23 cellular contexts compared by ENCODE assay signal in genomic region chr15:59678171-59678570, GRCh38. TPM values are rescaled to one million over a fixed set of nuclear protein-coding genes. Genes with fewer than 3 reads are reported as not detected.
DNase-seq lines count a peak whose midpoint lies in the region; ATAC-seq and TF ChIP-seq lines count a peak whose summit lies in the region.
"Had no signal": no experiment of that assay in that cellular context is flagged by ENCODE, and none has a peak within 500 bp of the region (broad histone marks: within the 10 kb centered on the region; RNA-seq: fewer than 3 reads in every experiment).

No MANE protein-coding gene starts in this region.

- H3K4me3 Mint-ChIP-seq in activated T-cell treated with anti-CD3 and anti-CD28 coated beads, Interleukin-2, amount 50 U/mL, for 72 hours = no peak overlapping the region
- no peak overlapping the region for H3K4me3 Mint-ChIP-seq in activated T-helper 1 cell treated with anti-CD3 and anti-CD28 coated beads, Interleukin-12 subunit alpha, Interleukin-12 subunit beta, Interleukin-2, Interleukin-4 antibody, amounts not matched to agents 30 ng/mL and 10 ng/mL and 1 ng/mL, durations not matched to agents 14 hours and 24 hours and 36 hours
- no peak overlapping the region for H3K4me3 Mint-ChIP-seq in stimulated activated effector memory CD8-positive, alpha-beta T cell treated with anti-CD3 and anti-CD28 coated beads, Interleukin-12 subunit alpha, Interleukin-12 subunit beta, amount 100 ng/mL, for 72 hours
- H3K4me3 Mint-ChIP-seq: CD4-positive, alpha-beta memory T cell; H9; IgD-negative memory B cell had no signal

- H3K27ac Mint-ChIP-seq in activated T-cell treated with anti-CD3 and anti-CD28 coated beads, Interleukin-2, amount 50 U/mL, for 72 hours = peak overlapping the region; percentile 81
- peak overlapping the region; percentile 93 for H3K27ac Mint-ChIP-seq in activated T-helper 1 cell treated with anti-CD3 and anti-CD28 coated beads, Interleukin-12 subunit alpha, Interleukin-12 subunit beta, Interleukin-2, Interleukin-4 antibody, amounts not matched to agents 30 ng/mL and 10 ng/mL and 1 ng/mL, durations not matched to agents 14 hours and 24 hours and 36 hours
- H3K27ac Mint-ChIP-seq in stimulated activated effector memory CD8-positive, alpha-beta T cell treated with anti-CD3 and anti-CD28 coated beads, Interleukin-12 subunit alpha, Interleukin-12 subunit beta, amount 100 ng/mL, for 72 hours = peak overlapping the region; percentile 60
- H3K27ac Mint-ChIP-seq: IgD-negative memory B cell had no signal

- no peaks in the 10 kb centered on the region for H3K27me3 Mint-ChIP-seq in activated T-cell treated with anti-CD3 and anti-CD28 coated beads, Interleukin-2, amount 50 U/mL, for 72 hours (ENCODE audit: low read depth)
- H3K27me3 Mint-ChIP-seq in activated T-helper 1 cell treated with anti-CD3 and anti-CD28 coated beads, Interleukin-12 subunit alpha, Interleukin-12 subunit beta, Interleukin-2, Interleukin-4 antibody, amounts not matched to agents 30 ng/mL and 10 ng/mL and 1 ng/mL, durations not matched to agents 14 hours and 24 hours and 36 hours (ENCODE audit: insufficient read depth) = no peaks in the 10 kb centered on the region
- H3K27me3 Mint-ChIP-seq: CD4-positive, alpha-beta memory T cell; IgD-negative memory B cell had no signal

- TSS peak; percentile 6 for BruUV-seq in OCI-LY7 (replicated peaks; lab: Mats Ljungman, UMichigan)

- no peak overlapping the region for H3K27ac ChIP-seq in OCI-LY7 (ENCODE audit: low read depth, low read length, poor library complexity, severe bottlenecking)
- H3K27ac ChIP-seq: BLaER1, GM23248 had no signal

- H3K36me3 ChIP-seq in OCI-LY7 (ENCODE audit: insufficient read depth, low read length) = peaks cover 100% of the 10 kb centered on the region

- H3K4me3 ChIP-seq in OCI-LY7 (ENCODE audit: low read depth, low read length, poor library complexity, severe bottlenecking) = no peak overlapping the region
- H3K4me3 ChIP-seq: BLaER1, GM23248 had no signal

- ATAC-seq in activated T-cell treated with anti-CD3 and anti-CD28 coated beads, Interleukin-2, amount 50 U/mL, for 72 hours (replicated peaks in 1 of 2) = no peak
- ATAC-seq in stimulated activated effector memory CD8-positive, alpha-beta T cell treated with anti-CD3 and anti-CD28 coated beads, Interleukin-12 subunit alpha, Interleukin-12 subunit beta, amount 100 ng/mL, for 72 hours = no peak
- ATAC-seq: Right ventricle myocardium inferior had no signal

- H3K4me1 Mint-ChIP-seq in activated T-cell treated with anti-CD3 and anti-CD28 coated beads, Interleukin-2, amount 50 U/mL, for 72 hours (ENCODE audit: low read depth) = peaks cover 11% of the 10 kb centered on the region
- peaks cover 27% of the 10 kb centered on the region for H3K4me1 Mint-ChIP-seq in activated T-helper 1 cell treated with anti-CD3 and anti-CD28 coated beads, Interleukin-12 subunit alpha, Interleukin-12 subunit beta, Interleukin-2, Interleukin-4 antibody, amounts not matched to agents 30 ng/mL and 10 ng/mL and 1 ng/mL, durations not matched to agents 14 hours and 24 hours and 36 hours (ENCODE audit: low read depth)
- H3K4me1 Mint-ChIP-seq in stimulated activated effector memory CD8-positive, alpha-beta T cell treated with anti-CD3 and anti-CD28 coated beads, Interleukin-12 subunit alpha, Interleukin-12 subunit beta, amount 100 ng/mL, for 72 hours = no peaks in the 10 kb centered on the region
- H3K4me1 Mint-ChIP-seq: H9 had no signal

- H3K9me3 Mint-ChIP-seq in activated T-cell treated with anti-CD3 and anti-CD28 coated beads, Interleukin-2, amount 50 U/mL, for 72 hours = no peaks in the 10 kb centered on the region
- no peaks in the 10 kb centered on the region for H3K9me3 Mint-ChIP-seq in activated T-helper 1 cell treated with anti-CD3 and anti-CD28 coated beads, Interleukin-12 subunit alpha, Interleukin-12 subunit beta, Interleukin-2, Interleukin-4 antibody, amounts not matched to agents 30 ng/mL and 10 ng/mL and 1 ng/mL, durations not matched to agents 14 hours and 24 hours and 36 hours
- H3K9me3 Mint-ChIP-seq in stimulated activated effector memory CD8-positive, alpha-beta T cell treated with anti-CD3 and anti-CD28 coated beads, Interleukin-12 subunit alpha, Interleukin-12 subunit beta, amount 100 ng/mL, for 72 hours = no peaks in the 10 kb centered on the region
- H3K9me3 Mint-ChIP-seq: CD4-positive, alpha-beta memory T cell; H9; IgD-negative memory B cell had no signal

- no peak overlapping the region for H2AFZ ChIP-seq in OCI-LY7 (ENCODE audit: low read length)
- H2AFZ ChIP-seq: GM23248 had no signal

- peaks cover 55% of the 10 kb centered on the region for H3K79me2 ChIP-seq in OCI-LY7 (ENCODE audit: insufficient read depth, low read depth, low read length)

- H3K4me1 ChIP-seq in OCI-LY7 (ENCODE audit: insufficient read depth, low read length, poor library complexity, severe bottlenecking) = no peaks in the 10 kb centered on the region
- H3K4me1 ChIP-seq: Caco-2 had no signal

- no peaks in the 10 kb centered on the region for H3K9me3 ChIP-seq in OCI-LY7 (ENCODE audit: low read length)
- H3K9me3 ChIP-seq: BLaER1, Caco-2 had no signal

- H3K36me3 Mint-ChIP-seq in activated T-cell treated with anti-CD3 and anti-CD28 coated beads, Interleukin-2, amount 50 U/mL, for 72 hours (ENCODE audit: insufficient read depth in 2 of 2) = peaks cover 4 to 22% of the 10 kb centered on the region in 2 donors
- H3K36me3 Mint-ChIP-seq in activated T-helper 1 cell treated with anti-CD3 and anti-CD28 coated beads, Interleukin-12 subunit alpha, Interleukin-12 subunit beta, Interleukin-2, Interleukin-4 antibody, amounts not matched to agents 30 ng/mL and 10 ng/mL and 1 ng/mL, durations not matched to agents 14 hours and 24 hours and 36 hours (ENCODE audit: low read depth) = peaks cover 57% of the 10 kb centered on the region
- peaks cover 100% of the 10 kb centered on the region for H3K36me3 Mint-ChIP-seq in stimulated activated effector memory CD8-positive, alpha-beta T cell treated with anti-CD3 and anti-CD28 coated beads, Interleukin-12 subunit alpha, Interleukin-12 subunit beta, amount 100 ng/mL, for 72 hours

- no peak for TF ChIP-seq CTCF in OCI-LY7 (conservative IDR thresholded peaks at IDR 0.05; ENCODE audit: low read length)

- H3K9me2 ChIP-seq in OCI-LY7 (ENCODE audit: insufficient read depth, low read length) = no peaks in the 10 kb centered on the region

- CTCF ChIA-PET in OCI-LY7 (lab: Charles Lee; ENCODE audit: unreplicated experiment) = no interaction called here

- intact Hi-C loops in OCI-LY7 (cut with micrococcal nuclease; ENCODE audit: unreplicated experiment) = loop anchor here (2.0 kb wide), 1 partner anchor 15 kb away; no protein-coding TSS in a partner anchor
- intact Hi-C loops in activated T-helper 1 cell treated with anti-CD3 and anti-CD28 coated beads, Interleukin-12 subunit alpha, Interleukin-12 subunit beta, Interleukin-2, Interleukin-4 antibody, amounts not matched to agents 30 ng/mL and 10 ng/mL and 1 ng/mL, durations not matched to agents 14 hours and 24 hours and 36 hours (cut with micrococcal nuclease) = no loop called here

- no peak overlapping the region for H3K4me2 ChIP-seq in OCI-LY7 (ENCODE audit: low read length)
- H3K4me2 ChIP-seq: BLaER1 had no signal

- POLR2A ChIA-PET in OCI-LY7 (lab: Charles Lee) = interaction anchor here (0.9 kb wide), 1 partner anchor 9 kb away, joined by 3 read pairs; no protein-coding TSS in a partner anchor

- no peaks in the 10 kb centered on the region; the same call in 1 of the 2 replicates for H4K20me1 ChIP-seq in OCI-LY7 (ENCODE audit: insufficient read depth, low read length)

- DNase-seq in activated T-cell treated with anti-CD3 and anti-CD28 coated beads, Interleukin-2, amount 50 U/mL, for 72 hours = no peak
- DNase-seq in activated T-cell treated with anti-CD3 and anti-CD28 coated beads, Interleukin-2, amount 50 U/mL, for 1 hour = no peak
- DNase-seq in OCI-LY7 (ENCODE audit: low spot score) (no peak), AG20443 (ENCODE audit: low spot score) (no peak)
- DNase-seq in activated T-helper 1 cell treated with anti-CD3 and anti-CD28 coated beads, Interleukin-12 subunit alpha, Interleukin-12 subunit beta, Interleukin-2, Interleukin-4 antibody, amounts not matched to agents 30 ng/mL and 10 ng/mL and 1 ng/mL, durations not matched to agents 14 hours and 24 hours and 36 hours (ENCODE audit: low spot score) = no peak
- no peak for DNase-seq in stimulated activated effector memory CD8-positive, alpha-beta T cell treated with anti-CD3 and anti-CD28 coated beads, Interleukin-12 subunit alpha, Interleukin-12 subunit beta, amount 100 ng/mL, for 72 hours (ENCODE audit: low spot score in 2 of 2)
- no peak for DNase-seq in activated effector memory CD4-positive, alpha-beta T cell treated with Interleukin-2 at 50 U/mL for 16 hours
- DNase-seq: Caco-2; CD4-positive, alpha-beta memory T cell; DMS 273 treated with DMSO at 0.1 percent for 48 hours; DMS79 treated with DMSO at 0.1 percent for 48 hours; H9; Kasumi-1; NCI-H1417; NCI-H1694 treated with DMSO at 0.1 percent for 48 hours; NCI-H2081 treated with DMSO at 0.1 percent for 48 hours; NCI-H446; NCI-H526; OCI-M1 had no signal

RNA-seq across cellular contexts. Expression of gene BNIP2, which starts 10.9 kb away (rescaled TPM):
- total RNA-seq in activated T-cell treated with anti-CD3 and anti-CD28 coated beads, Interleukin-2, amount 50 U/mL, for 72 hours = 10 to 100 TPM; 65.1 to 68.3 TPM
- 65.3 and 107 TPM in 2 replicates for total RNA-seq in OCI-LY7 (2014; rRNA removed; shearing (Covaris generic))
- total RNA-seq in OCI-LY7 (2022) = 108 and 122 TPM in 2 replicates
- 63.5 and 64.6 TPM in 2 replicates for total RNA-seq in activated T-helper 1 cell treated with anti-CD3 and anti-CD28 coated beads, Interleukin-12 subunit alpha, Interleukin-12 subunit beta, Interleukin-2, Interleukin-4 antibody, amounts not matched to agents 30 ng/mL and 10 ng/mL and 1 ng/mL, durations not matched to agents 14 hours and 24 hours and 36 hours

RNA-seq across cellular contexts. Expression of gene GTF2A2, which starts 20.9 kb away (rescaled TPM):
- 100 to 1,000 TPM; 118 to 132 TPM for total RNA-seq in activated T-cell treated with anti-CD3 and anti-CD28 coated beads, Interleukin-2, amount 50 U/mL, for 72 hours
- total RNA-seq in OCI-LY7 (2014; rRNA removed; shearing (Covaris generic)) = 50.5 and 69.3 TPM in 2 replicates
- 138 and 139 TPM in 2 replicates for total RNA-seq in OCI-LY7 (2022)
- 189 and 197 TPM in 2 replicates for total RNA-seq in activated T-helper 1 cell treated with anti-CD3 and anti-CD28 coated beads, Interleukin-12 subunit alpha, Interleukin-12 subunit beta, Interleukin-2, Interleukin-4 antibody, amounts not matched to agents 30 ng/mL and 10 ng/mL and 1 ng/mL, durations not matched to agents 14 hours and 24 hours and 36 hours
